ENCODE assay signal across 24 cellular contexts in genomic region chr18:67278984-67279383, GRCh38.
"Had no signal": no experiment of that assay in that cellular context is flagged by ENCODE, and none has a peak within 500 bp of the region (broad histone marks: within the 10 kb centered on the region; RNA-seq: fewer than 3 reads in every experiment).

No MANE protein-coding gene starts in this region.

- H3K4me2 ChIP-seq: neural progenitor cell had no signal

- H3K4me1 ChIP-seq: foreskin keratinocyte, heart left ventricle, neural progenitor cell, pancreas, suprapubic skin, thyroid gland, vagina had no signal

- H3K27ac ChIP-seq: coronary artery, foreskin keratinocyte, heart left ventricle, neural progenitor cell, pancreas, suprapubic skin, thyroid gland, vagina had no signal

- H3K27me3 ChIP-seq: foreskin keratinocyte, heart left ventricle, neural progenitor cell, pancreas, suprapubic skin, thyroid gland, vagina had no signal

- ATAC-seq: esophagus mucosa; foreskin keratinocyte; heart left ventricle; left colon; left ventricle myocardium superior; natural killer cell treated with Interleukin-12 subunit alpha and Interleukin-12 subunit beta and Interleukin-15 and Interleukin-18, amount 100 ng/mL, for 72 hours; pancreas; right cardiac atrium; stimulated activated effector memory CD8-positive, alpha-beta T cell treated with anti-CD3 and anti-CD28 coated beads, Interleukin-12 subunit alpha, Interleukin-12 subunit beta, amount 100 ng/mL, for 72 hours; stimulated activated naive CD8-positive, alpha-beta T cell treated with anti-CD3 and anti-CD28 coated beads, Interleukin-15, Interleukin-2, amounts not matched to agents 100 U/mL and 50 U/mL, for 24 hours had no signal

- H3K9me3 ChIP-seq: heart left ventricle, pancreas, suprapubic skin, thyroid gland, vagina had no signal

- H2AFZ ChIP-seq: neural progenitor cell had no signal

- DNase-seq: effector CD4-positive, alpha-beta T cell; foreskin keratinocyte; heart left ventricle; hippocampal formation; left colon; left ventricle myocardium superior; mesenchymal stem cell; midbrain; nucleus accumbens; pancreas; right cardiac atrium; small intestine; stimulated activated CD4-positive, alpha-beta T cell treated with anti-CD3 and anti-CD28 coated beads, Interleukin-2, amount 100 ng/mL, for 48 hours; stimulated activated CD8-positive, alpha-beta memory T cell treated with anti-CD3 and anti-CD28 coated beads, Interleukin-4, amount 100 ng/mL, for 48 hours; stimulated activated naive CD8-positive, alpha-beta T cell treated with anti-CD3 and anti-CD28 coated beads, Interleukin-15, Interleukin-2, amounts not matched to agents 100 U/mL and 50 U/mL, for 24 hours; thyroid gland had no signal

- H3K9ac ChIP-seq: neural progenitor cell had no signal

- H3K36me3 ChIP-seq: heart left ventricle, neural progenitor cell, pancreas, suprapubic skin, thyroid gland, vagina had no signal

- H3K4me3 ChIP-seq: coronary artery, heart left ventricle, lung, neural progenitor cell, pancreas, suprapubic skin, thyroid gland, vagina had no signal
